In genomic region chr7:26191974-26192479, GRCh38 we compare ENCODE assay signal across 2 cellular contexts.
A peak's percentile ranks its signal among the peaks of the same experiment; 100 is the strongest.
TF ChIP-seq lines count a peak whose summit lies in the region.

No MANE protein-coding gene starts in this region.

TF ChIP-seq in SK-N-SH treated with all-trans-retinoic acid at 6 μM for 48 hours, 23 proteins besides CTCF, POLR2A, EP300 and RAD21:
- TF ChIP-seq PPARA (CRISPR knock-in tag; IDR thresholded peaks at IDR 0.05; ENCODE audit: borderline replicate concordance), result no peak
- peak; percentile 41; the same call in 1 of the 2 replicates for TF ChIP-seq ZFP3 (CRISPR knock-in tag; IDR thresholded peaks at IDR 0.05)
- TF ChIP-seq TCF4 (CRISPR knock-in tag; IDR thresholded peaks at IDR 0.05; ENCODE audit: borderline replicate concordance), result peak; percentile 54; the same call in 1 of the 2 replicates
TF ChIP-seq in SK-N-SH treated with all-trans-retinoic acid at 6 μM for 48 hours: peak in this region for 2.

TF ChIP-seq in H1, 55 proteins besides CTCF, POLR2A, EP300 and RAD21:
- TF ChIP-seq POU5F1 (IDR thresholded peaks at IDR 0.05; ENCODE audit: low read depth, low read length) (no peak), SIX5 (IDR thresholded peaks at IDR 0.05; ENCODE audit: low read depth, low read length) (peak; percentile 3; the same call in 1 of the 2 replicates), SP1 (IDR thresholded peaks at IDR 0.05; ENCODE audit: low read depth, low read length) (peak; percentile 43; the same call in 1 of the 2 replicates), SIN3A (conservative IDR thresholded peaks at IDR 0.05 in 1 of 2, IDR thresholded peaks at IDR 0.05 in 1 of 2; ENCODE audit: low read depth in 1 of 2, low read length in 2 of 2) (0 out of 4 replicates have a peak, but pooled peaks of 1 of the 2 experiments have one; percentile 68), POLR2AphosphoS5 (IDR thresholded peaks at IDR 0.05; ENCODE audit: low read depth, low read length) (peak; percentile 65), NRF1 (IDR thresholded peaks at IDR 0.05; ENCODE audit: low read depth, low read length) (0 out of 2 replicates have a peak, but pooled peaks have one; percentile 1)
TF ChIP-seq in H1: peak in this region for 5.
